1 cellular context compared by ENCODE assay signal in genomic region chr19:10027158-10027997, GRCh38.
TF ChIP-seq lines count a peak whose summit lies in the region.

No MANE protein-coding gene starts in this region.

TF ChIP-seq in K562, 482 proteins besides CTCF, POLR2A, EP300 and RAD21 (continued from another document and continues in another):
- TF ChIP-seq ZHX1 (conservative IDR thresholded peaks at IDR 0.05; ENCODE audit: low read length): 0 out of 2 replicates have a peak, but pooled peaks have one; percentile 68
- TF ChIP-seq ADNP (tag; IDR thresholded peaks at IDR 0.05): no peak
- no peak for TF ChIP-seq ZNF253 (CRISPR knock-in tag; conservative IDR thresholded peaks at IDR 0.05)
- no peak for TF ChIP-seq GATAD2A (IDR thresholded peaks at IDR 0.05)
- no peak for TF ChIP-seq RBM14 (IDR thresholded peaks at IDR 0.05; ENCODE audit: borderline replicate concordance, insufficient read depth, low read depth, low read length)
- no peak for TF ChIP-seq ASH1L (IDR thresholded peaks at IDR 0.05; ENCODE audit: borderline replicate concordance, low read depth, partially characterized antibody)
- no peak for TF ChIP-seq NUFIP1 (IDR thresholded peaks at IDR 0.05; ENCODE audit: partially characterized antibody)
- TF ChIP-seq NR4A1 (CRISPR knock-in tag; IDR thresholded peaks at IDR 0.05): no peak
- TF ChIP-seq NR4A1 (tag; IDR thresholded peaks at IDR 0.05): no peak
- no peak for TF ChIP-seq RBFOX2 (IDR thresholded peaks at IDR 0.05; ENCODE audit: low read depth, low read length)
- no peak for TF ChIP-seq PML (IDR thresholded peaks at IDR 0.05; ENCODE audit: low read length)
- TF ChIP-seq TRIM28 (IDR thresholded peaks at IDR 0.05): no peak
- 0 out of 2 replicates have a peak, but pooled peaks have one; percentile 12 for TF ChIP-seq ZEB2 (IDR thresholded peaks at IDR 0.05)
- no peak for TF ChIP-seq YBX1 (IDR thresholded peaks at IDR 0.05)
- TF ChIP-seq PCBP2 (IDR thresholded peaks at IDR 0.05; ENCODE audit: low read depth, low read length, poor library complexity, severe bottlenecking): no peak
- no peak; the same call in 1 of the 2 replicates for TF ChIP-seq CREB1 (IDR thresholded peaks at IDR 0.05)
- peak; percentile 78 for TF ChIP-seq CREB1 (CRISPR knock-in tag; IDR thresholded peaks at IDR 0.05)
- TF ChIP-seq HDAC1 (IDR thresholded peaks at IDR 0.05): peak in 1 of 2 experiments; percentile 56; a peak in 1 of 4 replicates
- TF ChIP-seq SMARCB1 (IDR thresholded peaks at IDR 0.05; ENCODE audit: insufficient read length, low read depth): no peak
- peak; percentile 76; the same call in 1 of the 2 replicates for TF ChIP-seq CREB3L1 (IDR thresholded peaks at IDR 0.05; ENCODE audit: borderline replicate concordance, low read depth)
- TF ChIP-seq STAT6 (CRISPR knock-in tag; IDR thresholded peaks at IDR 0.05): peak; percentile 94; the same call in 1 of the 2 replicates
- no peak for TF ChIP-seq CUX1 (CRISPR knock-in tag; IDR thresholded peaks at IDR 0.05)
- no peak for TF ChIP-seq ZNF766 (CRISPR knock-in tag; conservative IDR thresholded peaks at IDR 0.05)
- no peak for TF ChIP-seq ZNF695 (CRISPR knock-in tag; IDR thresholded peaks at IDR 0.05)
- no peak for TF ChIP-seq CREBBP (IDR thresholded peaks at IDR 0.05; ENCODE audit: low read depth, low read length)
- TF ChIP-seq SP2 (IDR thresholded peaks at IDR 0.05; ENCODE audit: extremely low read depth, low read depth, low read length, poor library complexity, severe bottlenecking): no peak
- TF ChIP-seq HOXB6 (CRISPR knock-in tag; IDR thresholded peaks at IDR 0.05; ENCODE audit: borderline replicate concordance): no peak
- TF ChIP-seq ZNF75A (CRISPR knock-in tag; IDR thresholded peaks at IDR 0.05): no peak
- no peak for TF ChIP-seq KLF13 (tag; IDR thresholded peaks at IDR 0.05; ENCODE audit: borderline replicate concordance, low read depth)
- no peak for TF ChIP-seq TBP (optimal IDR thresholded peaks at IDR 0.05; ENCODE audit: low read depth, low read length)
- no peak for TF ChIP-seq ZNF354B (CRISPR knock-in tag; IDR thresholded peaks at IDR 0.05)
- TF ChIP-seq SAP30 (IDR thresholded peaks at IDR 0.05; ENCODE audit: borderline replicate concordance, insufficient read depth, low read depth, low read length, poor library complexity, severe bottlenecking): no peak
- no peak for TF ChIP-seq ZNF23 (CRISPR knock-in tag; IDR thresholded peaks at IDR 0.05)
- no peak for TF ChIP-seq ZNF324 (CRISPR knock-in tag; IDR thresholded peaks at IDR 0.05)
- peak; percentile 83 for TF ChIP-seq PKNOX1 (IDR thresholded peaks at IDR 0.05)
- TF ChIP-seq ZNF76 (CRISPR knock-in tag; IDR thresholded peaks at IDR 0.05; ENCODE audit: borderline replicate concordance): no peak
- TF ChIP-seq JUN (IDR thresholded peaks at IDR 0.05; ENCODE audit: borderline replicate concordance, low read depth, low read length): peak; percentile 62; the same call in 1 of the 2 replicates
- no peak for TF ChIP-seq JUN (CRISPR knock-in tag; IDR thresholded peaks at IDR 0.05; ENCODE audit: borderline replicate concordance)
- peak; percentile 99 for TF ChIP-seq RB1 (IDR thresholded peaks at IDR 0.05; ENCODE audit: low read depth)
- TF ChIP-seq ZNF431 (CRISPR knock-in tag; IDR thresholded peaks at IDR 0.05): no peak
- no peak for TF ChIP-seq IRF2 (CRISPR knock-in tag; IDR thresholded peaks at IDR 0.05)
- no peak for TF ChIP-seq U2AF2 (optimal IDR thresholded peaks at IDR 0.05; ENCODE audit: low read depth, low read length)
- no peak for TF ChIP-seq TRIM24 (IDR thresholded peaks at IDR 0.05)
- no peak for TF ChIP-seq PURB (CRISPR knock-in tag; IDR thresholded peaks at IDR 0.05; ENCODE audit: low read depth)
- TF ChIP-seq HMG20B (CRISPR knock-in tag; IDR thresholded peaks at IDR 0.05): no peak
- no peak for TF ChIP-seq MBD2 (IDR thresholded peaks at IDR 0.05; ENCODE audit: borderline replicate concordance, low read depth)
- TF ChIP-seq ZNF778 (CRISPR knock-in tag; IDR thresholded peaks at IDR 0.05): no peak
- TF ChIP-seq CHD4 (IDR thresholded peaks at IDR 0.05; ENCODE audit: insufficient read depth, insufficient replicate concordance, low read depth, low read length, poor library complexity, severe bottlenecking): no peak
- no peak for TF ChIP-seq KLF6 (CRISPR knock-in tag; IDR thresholded peaks at IDR 0.05; ENCODE audit: borderline replicate concordance)
- no peak for TF ChIP-seq SIX5 (IDR thresholded peaks at IDR 0.05; ENCODE audit: borderline replicate concordance in 1 of 2, insufficient read depth in 1 of 2, low read depth in 1 of 2, low read length in 2 of 2)
- peak; percentile 34 for TF ChIP-seq ARID1B (IDR thresholded peaks at IDR 0.05)
- peak; percentile 61 for TF ChIP-seq FIP1L1 (IDR thresholded peaks at IDR 0.05; ENCODE audit: low read depth, low read length, poor library complexity, severe bottlenecking)
- TF ChIP-seq SRF (CRISPR knock-in tag; IDR thresholded peaks at IDR 0.05): peak in 1 of 2 experiments; percentile 70; a peak in 1 of 4 replicates
- TF ChIP-seq ETS1 (conservative IDR thresholded peaks at IDR 0.05; ENCODE audit: control insufficient read depth, low read depth, low read length): 0 out of 2 replicates have a peak, but pooled peaks have one; percentile 38
- TF ChIP-seq ZNF584 (CRISPR knock-in tag; IDR thresholded peaks at IDR 0.05; ENCODE audit: low read depth): no peak
- TF ChIP-seq STAT5A (IDR thresholded peaks at IDR 0.05; ENCODE audit: borderline replicate concordance, low read length): no peak
- no peak for TF ChIP-seq TAF1 (IDR thresholded peaks at IDR 0.05; ENCODE audit: control insufficient read depth, extremely low read depth, insufficient read depth, low read length, severe bottlenecking)
- TF ChIP-seq ZNF280A (IDR thresholded peaks at IDR 0.05; ENCODE audit: low read depth, partially characterized antibody): no peak
